Comparison of ENCODE assay signal across 8 cellular contexts in genomic region chr3:149299938-149300791, GRCh38. TPM values are rescaled to one million over a fixed set of nuclear protein-coding genes. Genes with fewer than 3 reads are reported as not detected.
DNase-seq lines count a peak whose midpoint lies in the region; ATAC-seq and TF ChIP-seq lines count a peak whose summit lies in the region.

No MANE protein-coding gene starts in this region.

- TF ChIP-seq CTCF in Panc1 (IDR thresholded peaks at IDR 0.05) (0 out of 2 replicates have a peak, but pooled peaks have one; percentile 5), parathyroid adenoma (IDR thresholded peaks at IDR 0.05) (no peak)

- H3K9me3 ChIP-seq in Panc1 (ENCODE audit: control insufficient read depth, insufficient read depth, low read depth, low read length) = peaks cover 32% of the 10 kb centered on the region; the same call in 1 of the 2 replicates
- no peaks in the 10 kb centered on the region for H3K9me3 ChIP-seq in parathyroid adenoma (ENCODE audit: control insufficient read depth, low read length)

- no peaks in the 10 kb centered on the region for H3K9me3 Mint-ChIP-seq in naive thymus-derived CD8-positive, alpha-beta T cell

- H3K4me1 ChIP-seq in Panc1 (ENCODE audit: control insufficient read depth, insufficient read depth, low read length) (peaks cover 41% of the 10 kb centered on the region), parathyroid adenoma (no peaks in the 10 kb centered on the region)

- H3K27me3 ChIP-seq in Panc1 (ENCODE audit: control insufficient read depth, insufficient read depth, low read length) (no peaks in the 10 kb centered on the region), parathyroid adenoma (ENCODE audit: control insufficient read depth, insufficient read depth, low read length) (no peaks in the 10 kb centered on the region)

- DNase-seq in GF-D8 (lab: John Stamatoyannopoulos, UW) = peak; percentile 33
- DNase-seq in Panc1 (ENCODE audit: low read depth, low spot score) = peak; percentile 96
- no peak for DNase-seq in stimulated activated naive CD4-positive, alpha-beta T cell (lab: John Stamatoyannopoulos, UW)
- DNase-seq in naive thymus-derived CD8-positive, alpha-beta T cell = no peak

- no peak overlapping the region for H3K9ac ChIP-seq in parathyroid adenoma

- H3K27ac Mint-ChIP-seq in naive thymus-derived CD8-positive, alpha-beta T cell = no peak overlapping the region

- POLR2A ChIA-PET in Panc1 (lab: Charles Lee) = interaction anchor here (0.7 to 1.3 kb wide), 3 partner anchors 27 to 72 kb away, joined by 3 to 4 read pairs (median 3); no protein-coding TSS in a partner anchor
- POLR2A ChIA-PET in naive thymus-derived CD8-positive, alpha-beta T cell (lab: Charles Lee) = no interaction called here

- intact Hi-C loops in Panc1 (cut with micrococcal nuclease; ENCODE audit: unreplicated experiment) = loop anchor here (1.0 to 5.0 kb wide), 2 partner anchors 34 to 67 kb away; no protein-coding TSS in a partner anchor

- H3K4me3 Mint-ChIP-seq in naive thymus-derived CD8-positive, alpha-beta T cell = no peak overlapping the region

- peak overlapping the region; percentile 99 for H3K27ac ChIP-seq in Panc1 (ENCODE audit: low read length)
- H3K27ac ChIP-seq in parathyroid adenoma = no peak overlapping the region

- peaks cover 2 to 19% (median 9%) of the 10 kb centered on the region in 5 donors for H3K27me3 Mint-ChIP-seq in naive thymus-derived CD8-positive, alpha-beta T cell

- peak overlapping the region in 1 of 2 experiments; percentile 28; a peak in 2 of 4 replicates for H3K4me3 ChIP-seq in Panc1 (ENCODE audit: low read depth in 2 of 2, low read length in 2 of 2)
- H3K4me3 ChIP-seq in parathyroid adenoma (ENCODE audit: low read depth, low read length) = no peak overlapping the region

- no peaks in the 10 kb centered on the region for H3K36me3 Mint-ChIP-seq in naive thymus-derived CD8-positive, alpha-beta T cell

- in situ Hi-C loops in Panc1 (cut with HindIII; ENCODE audit: low pct_unique_long_range_greater_than_20kb, low sequenced_read_pairs) = no loop called here

- ATAC-seq in HG03175 (IDR thresholded peaks at IDR 0.05; ENCODE audit: unreplicated experiment) = peak; percentile 49
- peak; percentile 96 for ATAC-seq in Panc1
- ATAC-seq in esophagus mucosa = peak; percentile 94
- no peak for ATAC-seq in HG03342 (IDR thresholded peaks at IDR 0.05; ENCODE audit: unreplicated experiment)
- ATAC-seq in naive thymus-derived CD8-positive, alpha-beta T cell = no peak

- H3K79me2 ChIP-seq in parathyroid adenoma = no peaks in the 10 kb centered on the region

- no TSS peak for BruUV-seq in Panc1 (replicated peaks; lab: Mats Ljungman, UMichigan)

- H3K4me2 ChIP-seq in parathyroid adenoma (ENCODE audit: low read length) = no peak overlapping the region

- H3K4me1 Mint-ChIP-seq in naive thymus-derived CD8-positive, alpha-beta T cell = no peaks in the 10 kb centered on the region

- peak overlapping the region; percentile 6 for H2AFZ ChIP-seq in parathyroid adenoma

- H3K36me3 ChIP-seq in Panc1 (ENCODE audit: control insufficient read depth, insufficient read depth, low read length) = no peaks in the 10 kb centered on the region
- no peaks in the 10 kb centered on the region for H3K36me3 ChIP-seq in parathyroid adenoma (ENCODE audit: control insufficient read depth, insufficient read depth, low read length)

- CTCF ChIA-PET in Panc1 (lab: Charles Lee) = interaction anchor here (1.0 kb wide), 1 partner anchor 35 kb away, joined by 3 read pairs; no protein-coding TSS in a partner anchor

RNA-seq across cellular contexts. Expression of gene TM4SF18, which starts 33.3 kb away (rescaled TPM):
- 54.5 TPM for total RNA-seq in Panc1 (2021; ENCODE audit: unreplicated experiment)
- polyA plus RNA-seq in Panc1 (2012; ENCODE audit: insufficient read length) = 34.5 TPM
- total RNA-seq in esophagus mucosa = 0.76 TPM
- total RNA-seq in naive thymus-derived CD8-positive, alpha-beta T cell = not detected
- not detected for polyA plus RNA-seq in naive thymus-derived CD8-positive, alpha-beta T cell

Comparison
In these comparisons a context has a peak if more than half of its experiments do, and no peak if none do; other contexts are left out.
1. DNase-seq: peak in GF-D8 (single experiment) and Panc1 (single experiment); none in stimulated activated naive CD4-positive, alpha-beta T cell (0 of 6) and naive thymus-derived CD8-positive, alpha-beta T cell (0 of 10).
2. ATAC-seq: peak in HG03175 (single experiment), Panc1 (single experiment) and esophagus mucosa (single experiment); none in HG03342 (single experiment) and naive thymus-derived CD8-positive, alpha-beta T cell (0 of 2).
3. RNA of gene TM4SF18, which starts 33.3 kb away (total RNA-seq): 54.5 TPM in Panc1 (single experiment); 0.76 TPM in esophagus mucosa (single experiment) and not detected in naive thymus-derived CD8-positive, alpha-beta T cell; every median in the first group is over 10 times any median in the second.